29 cellular contexts compared by ENCODE assay signal in genomic region chr11:15532432-15532831, GRCh38.
"Had no signal": no experiment of that assay in that cellular context is flagged by ENCODE, and none has a peak within 500 bp of the region (broad histone marks: within the 10 kb centered on the region; RNA-seq: fewer than 3 reads in every experiment).

No MANE protein-coding gene starts in this region.

- H3K27ac ChIP-seq: neural progenitor cell, ovary, parathyroid adenoma, psoas muscle, sigmoid colon, stomach, thoracic aorta, thyroid gland, tibial nerve, upper lobe of left lung, vagina had no signal

- H3K27ac Mint-ChIP-seq: naive B cell; natural killer cell; nephron; neural progenitor cell; progenitor cell of endocrine pancreas; stimulated activated effector memory CD8-positive, alpha-beta T cell treated with anti-CD3 and anti-CD28 coated beads, Interleukin-12 subunit alpha, Interleukin-12 subunit beta, amount 100 ng/mL, for 72 hours; stimulated activated naive B cell treated with anti-CD40 and anti-IgM and Interleukin-4, amounts not matched to agents 10 μg/mL and 1 μg/mL and 100 μg/mL, for 72 hours; stimulated activated naive CD8-positive, alpha-beta T cell treated with anti-CD3 and anti-CD28 coated beads, Interleukin-15, Interleukin-2, amounts not matched to agents 100 ng/mL and 50 ng/mL, for 24 hours had no signal

- H3K36me3 ChIP-seq: ovary, sigmoid colon, stomach, thoracic aorta, thyroid gland, tibial nerve, upper lobe of left lung, vagina had no signal

- H3K4me1 Mint-ChIP-seq: naive B cell; natural killer cell; nephron; stimulated activated effector memory CD8-positive, alpha-beta T cell treated with anti-CD3 and anti-CD28 coated beads, Interleukin-12 subunit alpha, Interleukin-12 subunit beta, amount 100 ng/mL, for 72 hours; stimulated activated naive B cell treated with anti-CD40 and anti-IgM and Interleukin-4, amounts not matched to agents 10 μg/mL and 1 μg/mL and 100 μg/mL, for 72 hours had no signal

- H3K27me3 Mint-ChIP-seq: naive B cell; stimulated activated naive B cell treated with anti-CD40 and anti-IgM and Interleukin-4, amounts not matched to agents 10 μg/mL and 1 μg/mL and 100 μg/mL, for 72 hours; stimulated activated naive CD8-positive, alpha-beta T cell treated with anti-CD3 and anti-CD28 coated beads, Interleukin-15, Interleukin-2, amounts not matched to agents 100 ng/mL and 50 ng/mL, for 24 hours had no signal

- H3K4me3 ChIP-seq: neural progenitor cell, ovary, psoas muscle, sigmoid colon, stomach, thoracic aorta, thyroid gland, tibial nerve, upper lobe of left lung, vagina had no signal

- H3K9ac ChIP-seq: neural progenitor cell, parathyroid adenoma had no signal

- H3K4me2 ChIP-seq: neural progenitor cell had no signal

- H3K36me3 Mint-ChIP-seq: naive B cell; natural killer cell; stimulated activated effector memory CD8-positive, alpha-beta T cell treated with anti-CD3 and anti-CD28 coated beads, Interleukin-12 subunit alpha, Interleukin-12 subunit beta, amount 100 ng/mL, for 72 hours; stimulated activated naive B cell treated with anti-CD40 and anti-IgM and Interleukin-4, amounts not matched to agents 10 μg/mL and 1 μg/mL and 100 μg/mL, for 72 hours had no signal

- ATAC-seq: natural killer cell; psoas muscle; right cardiac atrium; stimulated activated effector memory CD8-positive, alpha-beta T cell treated with anti-CD3 and anti-CD28 coated beads, Interleukin-12 subunit alpha, Interleukin-12 subunit beta, amount 100 ng/mL, for 72 hours; stimulated activated naive B cell treated with anti-CD40 and anti-IgM and Interleukin-4, amounts not matched to agents 10 μg/mL and 1 μg/mL and 100 μg/mL, for 72 hours had no signal

- H3K9me3 Mint-ChIP-seq: stimulated activated naive CD8-positive, alpha-beta T cell treated with anti-CD3 and anti-CD28 coated beads, Interleukin-15, Interleukin-2, amounts not matched to agents 100 ng/mL and 50 ng/mL, for 24 hours had no signal

- H3K27me3 ChIP-seq: neural progenitor cell, ovary, sigmoid colon, stomach, thyroid gland, tibial nerve, upper lobe of left lung, vagina had no signal

- H3K9me3 ChIP-seq: ovary, thyroid gland, vagina had no signal

- H3K4me1 ChIP-seq: parathyroid adenoma, psoas muscle, sigmoid colon, stomach, thyroid gland, tibial nerve, upper lobe of left lung, vagina had no signal

- H2AFZ ChIP-seq: neural progenitor cell, parathyroid adenoma had no signal

- H3K79me2 ChIP-seq: parathyroid adenoma had no signal

- FAIRE-seq: small intestine, urothelium cell line had no signal

- DNase-seq: naive B cell; natural killer cell; occipital lobe; ovary; posterior cingulate gyrus; psoas muscle; right cardiac atrium; sigmoid colon; small intestine; stimulated activated CD4-positive, alpha-beta T cell treated with anti-CD3 and anti-CD28 coated beads, Interleukin-15, amount 100 ng/mL, for 24 hours; stimulated activated CD4-positive, alpha-beta T cell treated with anti-CD3 and anti-CD28 coated beads, Interleukin-2, amount 100 ng/mL, for 24 hours; stimulated activated CD4-positive, alpha-beta T cell treated with anti-CD3 and anti-CD28 coated beads, Interleukin-2, amount 100 ng/mL, for 48 hours; stimulated activated CD4-positive, alpha-beta T cell treated with anti-CD3 and anti-CD28 coated beads, Interleukin-4, amount 100 ng/mL, for 24 hours; stimulated activated naive B cell treated with anti-CD40 and anti-IgM and Interleukin-4, amounts not matched to agents 10 μg/mL and 1 μg/mL and 100 μg/mL, for 72 hours; stimulated activated naive CD4-positive, alpha-beta T cell treated with Interleukin-2 at 50 U/mL for 16 hours; stomach; thyroid gland; trophoblast cell; upper lobe of left lung had no signal

- H3K4me3 Mint-ChIP-seq: naive B cell; natural killer cell; nephron; neural progenitor cell; stimulated activated effector memory CD8-positive, alpha-beta T cell treated with anti-CD3 and anti-CD28 coated beads, Interleukin-12 subunit alpha, Interleukin-12 subunit beta, amount 100 ng/mL, for 72 hours; stimulated activated naive B cell treated with anti-CD40 and anti-IgM and Interleukin-4, amounts not matched to agents 10 μg/mL and 1 μg/mL and 100 μg/mL, for 72 hours; stimulated activated naive CD8-positive, alpha-beta T cell treated with anti-CD3 and anti-CD28 coated beads, Interleukin-15, Interleukin-2, amounts not matched to agents 100 ng/mL and 50 ng/mL, for 24 hours had no signal
